16 cellular contexts compared by ENCODE assay signal in genomic region chr1:168202941-168203654, GRCh38. TPM values are rescaled to one million over a fixed set of nuclear protein-coding genes. Genes with fewer than 3 reads are reported as not detected.
DNase-seq lines count a peak whose midpoint lies in the region; TF ChIP-seq lines count a peak whose summit lies in the region.
"Had no signal": no experiment of that assay in that cellular context is flagged by ENCODE, and none has a peak within 500 bp of the region (broad histone marks: within the 10 kb centered on the region; RNA-seq: fewer than 3 reads in every experiment).

No MANE protein-coding gene starts in this region.

- CTCF ChIA-PET in AG04449 (lab: Yijun Ruan, JAX) (interaction anchor here (1.5 kb wide), 1 partner anchor 58 kb away, joined by 6 read pairs; no protein-coding TSS in a partner anchor), mammary epithelial cell (lab: Charles Lee; ENCODE audit: low non-redundant PET) (no interaction called here)

- in situ Hi-C loops in mammary epithelial cell (cut with MboI; ENCODE audit: low sequenced_read_pairs in 2 of 2): no loop called here

- H3K4me1 ChIP-seq in mammary epithelial cell (ENCODE audit: insufficient read depth, low read length): peaks cover 12% of the 10 kb centered on the region
- H3K4me1 ChIP-seq: SJSA1 had no signal

- H4K20me1 ChIP-seq in mammary epithelial cell (ENCODE audit: insufficient read depth, low read length): no peaks in the 10 kb centered on the region

- H3K4me3 ChIP-seq in AG04449 (ENCODE audit: low read depth, low read length) (no peak overlapping the region), mammary epithelial cell (replicated peaks in 1 of 3; ENCODE audit: insufficient read depth in 1 of 3, low read depth in 2 of 3, low read length in 3 of 3) (no peak overlapping the region)
- H3K4me3 ChIP-seq: SJSA1 had no signal

- peak overlapping the region; percentile 35 for H2AFZ ChIP-seq in mammary epithelial cell (ENCODE audit: low read depth, low read length)

- dilution Hi-C loops in mammary epithelial cell (cut with HindIII; ENCODE audit: low sequenced_read_pairs): no loop called here

- POLR2A ChIA-PET in AG04449 (lab: Yijun Ruan, JAX): no interaction called here

- H3K79me2 ChIP-seq in mammary epithelial cell (ENCODE audit: insufficient read depth, low read length): no peaks in the 10 kb centered on the region

- WGBS in mammary epithelial cell (ENCODE audit: low coverage, missing lambda C conversion rate): 0% methylated on average over 1 of the region's 1 CpG

- DNase-seq in AG04449 (ENCODE audit: low read depth, low spot score): peak; percentile 51
- DNase-seq in HuH-7 (ENCODE audit: low spot score): peak; percentile 61
- DNase-seq in mammary epithelial cell: peak; percentile 80
- DNase-seq in iris pigment epithelial cell (ENCODE audit: low read depth): peak; percentile 91
- no peak for DNase-seq in stimulated activated naive CD4-positive, alpha-beta T cell treated with Interleukin-2 at 50 U/mL for 16 hours (lab: John Stamatoyannopoulos, UW)
- no peak for DNase-seq in DMS53 (lab: John Stamatoyannopoulos, UW)
- DNase-seq in superior temporal gyrus (ENCODE audit: extremely low spot score): no peak
- no peak for DNase-seq in posterior vena cava (ENCODE audit: low spot score)
- DNase-seq: activated CD4-positive, alpha-beta T cell treated with anti-CD3 and anti-CD28 coated beads, Interleukin-2, amount 10 ng/mL, durations not matched to agents 7 days and 5 days; activated gamma-delta T cell treated with Interleukin-2 at 50 U/mL for 16 hours; effector CD4-positive, alpha-beta T cell; immature natural killer cell; MM.1S; naive thymus-derived CD4-positive, alpha-beta T cell; NCI-H526 treated with DMSO at 0.1 percent for 48 hours had no signal

- no peak overlapping the region for H3K9ac ChIP-seq in mammary epithelial cell (ENCODE audit: insufficient read depth, low read length)

- peak overlapping the region; percentile 14 for H3K27ac ChIP-seq in mammary epithelial cell (ENCODE audit: insufficient read depth, low read depth, low read length)
- H3K27ac ChIP-seq: SJSA1 had no signal

- TF ChIP-seq CTCF in AG04449 (IDR thresholded peaks at IDR 0.05; ENCODE audit: insufficient read depth, low read length, missing control alignments) (no peak), mammary epithelial cell (conservative IDR thresholded peaks at IDR 0.05 in 1 of 2, IDR thresholded peaks at IDR 0.05 in 1 of 2; ENCODE audit: extremely low read depth in 1 of 2, insufficient read depth in 1 of 2, low read depth in 1 of 2, low read length in 2 of 2) (no peak)

- H3K27me3 ChIP-seq in mammary epithelial cell (ENCODE audit: insufficient read depth, low read length): no peaks in the 10 kb centered on the region
- H3K27me3 ChIP-seq: SJSA1 had no signal

- H3K9me3 ChIP-seq in mammary epithelial cell (replicated peaks; ENCODE audit: insufficient read depth, low read length): no peaks in the 10 kb centered on the region
- H3K9me3 ChIP-seq: SJSA1 had no signal

- intact Hi-C loops in mammary epithelial cell (cut with micrococcal nuclease): no loop called here
- intact Hi-C loops in posterior vena cava (cut with DNase I): loop anchor here in 1 of 2 donors (1.0 kb wide), 1 partner anchor 51 kb away; no protein-coding TSS in a partner anchor

- H3K36me3 ChIP-seq in mammary epithelial cell (ENCODE audit: insufficient read depth, low read length): peaks cover 12% of the 10 kb centered on the region

- no TSS peak for BruUV-seq in mammary epithelial cell (replicated peaks; lab: Mats Ljungman, UMichigan)

- H3K4me2 ChIP-seq in mammary epithelial cell (ENCODE audit: insufficient read depth, low read depth, low read length): peak overlapping the region; percentile 6

RNA-seq across cellular contexts. Expression of gene SFT2D2, which starts 22.7 kb away (rescaled TPM):
- total RNA-seq in mammary epithelial cell (10 to 100 TPM; 47.3 to 56.6 TPM), posterior vena cava (10 to 100 TPM; 55.3 to 64.6 TPM)
- 30.7 TPM for polyA plus RNA-seq in mammary epithelial cell
- polyA minus RNA-seq in mammary epithelial cell: 73.0 TPM

RNA-seq across cellular contexts. Expression of gene TIPRL, which starts 24.3 kb away (rescaled TPM):
- total RNA-seq in mammary epithelial cell (10 to 100 TPM; 32.5 to 46.0 TPM), posterior vena cava (10 to 100 TPM; 29.2 to 32.7 TPM)
- polyA plus RNA-seq in mammary epithelial cell: 22.9 TPM
- polyA minus RNA-seq in mammary epithelial cell: 5.1 TPM

Comparison
In these comparisons a context has a peak if more than half of its experiments do, and no peak if none do; other contexts are left out.
1. DNase-seq: peak in AG04449 (single experiment), HuH-7 (single experiment), mammary epithelial cell (single experiment) and iris pigment epithelial cell (single experiment); none in stimulated activated naive CD4-positive, alpha-beta T cell treated with Interleukin-2 at 50 U/mL for 16 hours (single experiment), DMS53 (single experiment), superior temporal gyrus (single experiment) and posterior vena cava (single experiment).